ENCODE assay signal across 8 cellular contexts in the genomic region with DNA sequence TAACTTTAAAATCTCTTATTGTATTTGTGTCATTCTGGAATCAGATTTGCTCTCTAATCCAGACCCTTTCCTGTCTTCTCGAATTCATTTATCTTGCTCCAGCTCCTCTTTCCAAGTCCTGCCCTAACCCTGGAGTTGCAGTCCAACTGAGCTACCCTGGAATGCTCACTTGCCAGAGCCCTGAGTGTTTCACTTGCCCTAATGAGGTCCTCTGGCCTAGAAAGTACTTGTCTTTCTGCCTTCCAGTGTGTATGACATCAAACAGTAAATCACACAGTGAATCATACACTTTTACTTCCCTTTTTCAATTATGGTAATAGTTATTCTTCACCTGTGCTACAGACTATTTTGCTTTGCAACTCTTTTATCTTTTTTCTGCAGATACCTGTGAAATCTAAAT.
DNase-seq lines count a peak whose midpoint lies in the region; ATAC-seq and TF ChIP-seq lines count a peak whose summit lies in the region.

No MANE protein-coding gene starts in this region.

- peak overlapping the region; percentile 15 for H3K4me2 ChIP-seq in mammary epithelial cell (ENCODE audit: insufficient read depth, low read depth, low read length)
- H3K4me2 ChIP-seq in smooth muscle cell, result no peak overlapping the region

- 75% methylated on average over 1 of the region's 1 CpG for WGBS in mammary epithelial cell (ENCODE audit: low coverage, missing lambda C conversion rate)
- 62% methylated on average over 1 of the region's 1 CpG for WGBS in smooth muscle cell (ENCODE audit: low lambda C conversion rate)

- DNase-seq in LHCN-M2 (ENCODE audit: low read depth) (peak; percentile 42), mammary epithelial cell (peak; percentile 76), smooth muscle cell (lab: John Stamatoyannopoulos, UW; ENCODE audit: unreplicated experiment) (no peak), GM03348 (ENCODE audit: low spot score) (no peak), NCI-H526 (lab: John Stamatoyannopoulos, UW) (no peak)
- no peak for DNase-seq in activated effector memory CD4-positive, alpha-beta T cell treated with anti-CD3 and anti-CD28 coated beads, Interleukin-2, amount 50 U/mL, for 16 hours

- H3K79me2 ChIP-seq in mammary epithelial cell (ENCODE audit: insufficient read depth, low read length) (peaks cover 30% of the 10 kb centered on the region), smooth muscle cell (ENCODE audit: low read depth) (peaks cover 17% of the 10 kb centered on the region)

- H3K27ac ChIP-seq in mammary epithelial cell (ENCODE audit: insufficient read depth, low read depth, low read length) (peak overlapping the region; percentile 3), smooth muscle cell (ENCODE audit: low read depth) (peak overlapping the region; percentile 42)

- H3K9me3 ChIP-seq in mammary epithelial cell (replicated peaks; ENCODE audit: insufficient read depth, low read length), result no peaks in the 10 kb centered on the region
- H3K9me3 ChIP-seq in smooth muscle cell (replicated peaks; ENCODE audit: low read depth), result no peaks in the 10 kb centered on the region

- H3K4me1 ChIP-seq in mammary epithelial cell (ENCODE audit: insufficient read depth, low read length) (peaks cover 12% of the 10 kb centered on the region), smooth muscle cell (ENCODE audit: low read depth) (peaks cover 12% of the 10 kb centered on the region)

- dilution Hi-C loops in mammary epithelial cell (cut with HindIII; ENCODE audit: low sequenced_read_pairs), result no loop called here

- H4K20me1 ChIP-seq in mammary epithelial cell (ENCODE audit: insufficient read depth, low read length) (no peaks in the 10 kb centered on the region), smooth muscle cell (ENCODE audit: low read depth) (peaks cover 20% of the 10 kb centered on the region)

- no peak overlapping the region for H2AFZ ChIP-seq in mammary epithelial cell (ENCODE audit: low read depth, low read length)
- H2AFZ ChIP-seq in smooth muscle cell (ENCODE audit: low read depth), result no peak overlapping the region

- peak; percentile 98 for ATAC-seq in GM18517 (IDR thresholded peaks at IDR 0.05; ENCODE audit: unreplicated experiment)
- ATAC-seq in GM21786 (IDR thresholded peaks at IDR 0.05; ENCODE audit: unreplicated experiment), result peak; percentile 96

- intact Hi-C loops in mammary epithelial cell (cut with micrococcal nuclease), result no loop called here

- no peaks in the 10 kb centered on the region for H3K27me3 ChIP-seq in mammary epithelial cell (ENCODE audit: insufficient read depth, low read length)
- no peaks in the 10 kb centered on the region for H3K27me3 ChIP-seq in smooth muscle cell (ENCODE audit: low read depth)

- TF ChIP-seq CTCF in mammary epithelial cell (conservative IDR thresholded peaks at IDR 0.05 in 1 of 2, IDR thresholded peaks at IDR 0.05 in 1 of 2; ENCODE audit: extremely low read depth in 1 of 2, insufficient read depth in 1 of 2, low read depth in 1 of 2, low read length in 2 of 2) (no peak), smooth muscle cell (IDR thresholded peaks at IDR 0.05; ENCODE audit: borderline replicate concordance, insufficient read depth, poor library complexity, severe bottlenecking) (no peak)

- in situ Hi-C loops in mammary epithelial cell (cut with MboI; ENCODE audit: low sequenced_read_pairs in 2 of 2), result no loop called here

- CTCF ChIA-PET in mammary epithelial cell (lab: Charles Lee; ENCODE audit: low non-redundant PET), result no interaction called here

- BruUV-seq in mammary epithelial cell (replicated peaks; lab: Mats Ljungman, UMichigan), result TSS peak; percentile 68

- H3K9ac ChIP-seq in mammary epithelial cell (ENCODE audit: insufficient read depth, low read length), result no peak overlapping the region
- H3K9ac ChIP-seq in smooth muscle cell (ENCODE audit: low read depth), result no peak overlapping the region

- H3K4me3 ChIP-seq in mammary epithelial cell (replicated peaks in 1 of 3; ENCODE audit: insufficient read depth in 1 of 3, low read depth in 2 of 3, low read length in 3 of 3), result no peak overlapping the region
- H3K4me3 ChIP-seq in smooth muscle cell, result no peak overlapping the region

- H3K36me3 ChIP-seq in mammary epithelial cell (ENCODE audit: insufficient read depth, low read length) (peaks cover 2% of the 10 kb centered on the region), smooth muscle cell (ENCODE audit: low read depth) (no peaks in the 10 kb centered on the region)

- peaks cover 7% of the 10 kb centered on the region for H3F3A ChIP-seq in smooth muscle cell (ENCODE audit: low read depth)

Comparison
In these comparisons a context has a peak if more than half of its experiments do, and no peak if none do; other contexts are left out.
1. DNase-seq: peak in LHCN-M2 (single experiment) and mammary epithelial cell (single experiment); none in smooth muscle cell (single experiment), GM03348 (single experiment), activated effector memory CD4-positive, alpha-beta T cell treated with anti-CD3 and anti-CD28 coated beads, Interleukin-2, amount 50 U/mL, for 16 hours (single experiment) and NCI-H526 (0 of 2).